34 cellular contexts compared by ENCODE assay signal in the genomic region with DNA sequence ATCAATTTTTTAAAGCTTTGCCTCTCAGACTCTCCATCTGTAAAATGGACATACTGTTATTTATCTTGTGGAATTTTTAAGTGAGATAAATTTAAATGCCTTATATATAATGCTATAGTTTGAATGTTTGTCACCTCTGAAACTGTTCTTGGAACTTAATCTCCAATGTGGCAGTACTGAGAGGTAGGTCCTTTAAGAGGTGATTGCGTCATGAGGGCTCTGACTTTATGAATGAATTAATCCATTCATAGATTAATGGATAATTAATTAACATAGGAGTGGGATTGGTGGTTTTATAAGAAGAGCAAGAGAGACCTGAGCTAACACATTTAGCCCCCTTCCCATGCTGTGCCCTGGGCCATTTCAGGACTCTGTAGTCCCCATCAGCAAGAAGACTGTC.
"Had no signal": no experiment of that assay in that cellular context is flagged by ENCODE, and none has a peak within 500 bp of the region (broad histone marks: within the 10 kb centered on the region; RNA-seq: fewer than 3 reads in every experiment).

No MANE protein-coding gene starts in this region.

- ATAC-seq: activated naive CD4-positive, alpha-beta T cell treated with anti-CD3 and anti-CD28 coated beads, Interleukin-2, amount 50 U/mL, for 72 hours; activated naive CD8-positive, alpha-beta T cell treated with anti-CD3 and anti-CD28 coated beads, Interleukin-2, amount 50 U/mL, for 24 hours; activated T-cell treated with anti-CD3 and anti-CD28 coated beads, Interleukin-2, amount 50 U/mL, for 4 hours; activated T-cell treated with anti-CD3 and anti-CD28 coated beads, Interleukin-2, amount 50 U/mL, for 72 hours; activated T-helper 17 cell treated with anti-CD3 and anti-CD28 coated beads, Interleukin-2, amount 50 U/mL, for 72 hours; body of pancreas had no signal

- DNase-seq: activated effector memory CD4-positive, alpha-beta T cell treated with anti-CD3 and anti-CD28 coated beads, Interleukin-2, amount 50 U/mL, for 16 hours; activated effector memory CD4-positive, alpha-beta T cell treated with Interleukin-2 at 50 U/mL for 16 hours; activated gamma-delta T cell; activated gamma-delta T cell treated with Interleukin-2 at 50 U/mL for 16 hours; activated naive CD4-positive, alpha-beta T cell; activated naive CD4-positive, alpha-beta T cell treated with anti-CD3 and anti-CD28 coated beads for 36 hours; activated naive CD4-positive, alpha-beta T cell treated with anti-CD3 and anti-CD28 coated beads, Interleukin-2, amount 10 ng/mL, durations not matched to agents 7 days and 5 days; activated naive CD4-positive, alpha-beta T cell treated with anti-CD3 and anti-CD28 coated beads, Interleukin-2, amount 50 U/mL, for 16 hours; activated naive CD4-positive, alpha-beta T cell treated with Interleukin-2 at 50 U/mL for 16 hours; activated naive CD8-positive, alpha-beta T cell treated with anti-CD3 and anti-CD28 coated beads for 36 hours; activated naive CD8-positive, alpha-beta T cell treated with anti-CD3 and anti-CD28 coated beads, Interleukin-2, amount 10 ng/mL, durations not matched to agents 7 days and 5 days; activated naive CD8-positive, alpha-beta T cell treated with anti-CD3 and anti-CD28 coated beads, Interleukin-2, amount 50 U/mL, for 24 hours; activated T-cell treated with anti-CD3 and anti-CD28 coated beads, Interleukin-2, amount 50 U/mL, for 1 hour; activated T-cell treated with anti-CD3 and anti-CD28 coated beads, Interleukin-2, amount 50 U/mL, for 24 hours; activated T-cell treated with anti-CD3 and anti-CD28 coated beads, Interleukin-2, amount 50 U/mL, for 4 hours; activated T-cell treated with anti-CD3 and anti-CD28 coated beads, Interleukin-2, amount 50 U/mL, for 48 hours; activated T-cell treated with anti-CD3 and anti-CD28 coated beads, Interleukin-2, amount 50 U/mL, for 72 hours; adrenal gland; amniotic stem cell; amygdala; anterior cingulate cortex; aorta; body of pancreas; brain microvascular endothelial cell; caudate nucleus; central memory CD4-positive, alpha-beta T cell; cerebellar nuclear complex had no signal

- H3K27ac ChIP-seq: adrenal gland, ascending aorta, body of pancreas, brain microvascular endothelial cell, breast epithelium, cardiac muscle cell had no signal

- H3K36me3 ChIP-seq: adrenal gland, ascending aorta, brain microvascular endothelial cell, breast epithelium, cardiac muscle cell had no signal

- FAIRE-seq: astrocyte, bronchial epithelial cell had no signal

- H3K9me3 ChIP-seq: adrenal gland, ascending aorta, body of pancreas, breast epithelium had no signal

- H3K4me1 ChIP-seq: adrenal gland, ascending aorta, body of pancreas, breast epithelium had no signal

- H3K4me3 ChIP-seq: adrenal gland, ascending aorta, body of pancreas, breast epithelium, cardiac muscle cell had no signal

- H3K27me3 ChIP-seq: adrenal gland, ascending aorta, body of pancreas, brain microvascular endothelial cell, breast epithelium had no signal
